20 cellular contexts compared by ENCODE assay signal in genomic region chr15:62737551-62737950, GRCh38.
"Had no signal": no experiment of that assay in that cellular context is flagged by ENCODE, and none has a peak within 500 bp of the region (broad histone marks: within the 10 kb centered on the region; RNA-seq: fewer than 3 reads in every experiment).

No MANE protein-coding gene starts in this region.

- H3K27me3 Mint-ChIP-seq: activated naive CD8-positive, alpha-beta T cell had no signal

- H3K27ac Mint-ChIP-seq: activated CD4-positive, alpha-beta T cell treated with anti-CD3 and anti-CD28 coated beads for 36 hours; activated naive CD8-positive, alpha-beta T cell had no signal

- H3K36me3 ChIP-seq: upper lobe of right lung, WERI-Rb-1 had no signal

- H3K9me3 Mint-ChIP-seq: neural crest cell had no signal

- DNase-seq: activated CD4-positive, alpha-beta T cell treated with anti-CD3 and anti-CD28 coated beads for 36 hours; activated CD4-positive, alpha-beta T cell treated with anti-CD3 and anti-CD28 coated beads, Interleukin-2, amount 50 U/mL, for 48 hours; activated gamma-delta T cell; body of pancreas; central memory CD4-positive, alpha-beta T cell; dorsolateral prefrontal cortex; hypothalamus; islet precursor cell; stimulated activated CD4-positive, alpha-beta T cell treated with anti-CD3 and anti-CD28 coated beads, Interleukin-4, amount 100 ng/mL, for 1 hour; SW 1271; T-helper 2 cell; upper lobe of right lung; WERI-Rb-1 had no signal

- H3K27me3 ChIP-seq: body of pancreas, dorsolateral prefrontal cortex, foreskin keratinocyte, upper lobe of right lung had no signal

- H3K4me1 ChIP-seq: body of pancreas had no signal

- H3K4me3 ChIP-seq: body of pancreas, dorsolateral prefrontal cortex, thoracic aorta, upper lobe of right lung had no signal

- H3K9me3 ChIP-seq: body of pancreas, thoracic aorta, upper lobe of right lung had no signal

- ATAC-seq: activated CD4-positive, alpha-beta T cell treated with anti-CD3 and anti-CD28 coated beads for 36 hours; body of pancreas; foreskin keratinocyte; left lobe of liver; upper lobe of right lung had no signal

- H3K27ac ChIP-seq: body of pancreas, epithelial cell of prostate, foreskin keratinocyte, thoracic aorta, upper lobe of right lung, WERI-Rb-1 had no signal

- FAIRE-seq: colon had no signal

- H3K4me3 Mint-ChIP-seq: activated CD4-positive, alpha-beta T cell treated with anti-CD3 and anti-CD28 coated beads for 36 hours; activated naive CD8-positive, alpha-beta T cell; neural crest cell had no signal
